In genomic region chr4:88533937-88534750, GRCh38 we compare ENCODE assay signal across 11 cellular contexts. TPM values are rescaled to one million over a fixed set of nuclear protein-coding genes. Genes with fewer than 3 reads are reported as not detected.
DNase-seq lines count a peak whose midpoint lies in the region; ATAC-seq and TF ChIP-seq lines count a peak whose summit lies in the region.
"Had no signal": no experiment of that assay in that cellular context is flagged by ENCODE, and none has a peak within 500 bp of the region (broad histone marks: within the 10 kb centered on the region; RNA-seq: fewer than 3 reads in every experiment).

No MANE protein-coding gene starts in this region.

- peak overlapping the region; percentile 79 for H3K4me2 ChIP-seq in PC-3 (ENCODE audit: low read length)

- H3K9me3 ChIP-seq in PC-3 (ENCODE audit: low read length) = no peaks in the 10 kb centered on the region
- no peaks in the 10 kb centered on the region for H3K9me3 ChIP-seq in mesodermal cell (ENCODE audit: control insufficient read depth, low read length)
- H3K9me3 ChIP-seq: Caco-2 had no signal

- CTCF ChIA-PET in PC-3 (lab: Charles Lee) = interaction anchor here (1.0 kb wide), 1 partner anchor 125 kb away, joined by 5 read pairs; no protein-coding TSS in a partner anchor

- H4K20me1 ChIP-seq in PC-3 (ENCODE audit: low read length) = no peaks in the 10 kb centered on the region

- no peak overlapping the region for H3K4me3 Mint-ChIP-seq in naive thymus-derived CD8-positive, alpha-beta T cell

- peak; percentile 83 for ATAC-seq in PC-3
- no peak for ATAC-seq in naive thymus-derived CD8-positive, alpha-beta T cell

- TSS peak; percentile 78 for BruUV-seq in PC-3 (replicated peaks; lab: Mats Ljungman, UMichigan)

- no peaks in the 10 kb centered on the region for H3K27me3 ChIP-seq in PC-3 (ENCODE audit: low read length)

- peaks cover 0 to 1% (median under 1%) of the 10 kb centered on the region in 4 donors for H3K4me1 Mint-ChIP-seq in naive thymus-derived CD8-positive, alpha-beta T cell

- no peaks in the 10 kb centered on the region for H3K36me3 Mint-ChIP-seq in naive thymus-derived CD8-positive, alpha-beta T cell

- H3K36me3 ChIP-seq in PC-3 (ENCODE audit: low read depth, low read length) = no peaks in the 10 kb centered on the region
- H3K36me3 ChIP-seq in mesodermal cell (ENCODE audit: control insufficient read depth, insufficient read depth, low read length) = no peaks in the 10 kb centered on the region

- peak overlapping the region; percentile 83 for H3K9ac ChIP-seq in PC-3 (ENCODE audit: low read length)

- H3K4me3 ChIP-seq in PC-3 (ENCODE audit: low read length) = peak overlapping the region; percentile 48; the same call in 1 of the 2 replicates
- no peak overlapping the region for H3K4me3 ChIP-seq in mesodermal cell (ENCODE audit: extremely low read depth, insufficient read depth, low read length, poor library complexity, severe bottlenecking)
- H3K4me3 ChIP-seq: skin epidermis had no signal

- H3K27ac ChIP-seq in PC-3 (ENCODE audit: low read length) = peak overlapping the region; percentile 99
- peak overlapping the region; percentile 23 for H3K27ac ChIP-seq in mesodermal cell (ENCODE audit: low read depth, low read length, severe bottlenecking)

- TF ChIP-seq CTCF in PC-3 (conservative IDR thresholded peaks at IDR 0.05; ENCODE audit: low read depth, low read length) = no peak

- H3F3A ChIP-seq in PC-3 (ENCODE audit: low read length, unreplicated experiment) = peaks cover 9% of the 10 kb centered on the region

- no peaks in the 10 kb centered on the region for H3K79me2 ChIP-seq in PC-3 (ENCODE audit: low read length)

- H3K9me3 Mint-ChIP-seq in naive thymus-derived CD8-positive, alpha-beta T cell = no peaks in the 10 kb centered on the region

- no peaks in the 10 kb centered on the region for H3K27me3 Mint-ChIP-seq in naive thymus-derived CD8-positive, alpha-beta T cell

- POLR2A ChIA-PET in PC-3 (lab: Charles Lee; ENCODE audit: unreplicated experiment) = no interaction called here
- POLR2A ChIA-PET in naive thymus-derived CD8-positive, alpha-beta T cell (lab: Charles Lee) = no interaction called here

- peak; percentile 91 for DNase-seq in EH (ENCODE audit: low read depth)
- peak; percentile 92 for DNase-seq in PC-3
- peak; percentile 64 for DNase-seq in dedifferentiated amniotic fluid mesenchymal stem cell (ENCODE audit: extremely low spot score)
- DNase-seq in NCI-H1436 treated with DMSO at 0.1 percent for 48 hours (lab: John Stamatoyannopoulos, UW) = no peak
- DNase-seq in C1 segment of cervical spinal cord (lab: John Stamatoyannopoulos, UW) = no peak
- DNase-seq in naive thymus-derived CD8-positive, alpha-beta T cell = no peak
- DNase-seq in OCI-M1 (lab: John Stamatoyannopoulos, UW) = no peak
- DNase-seq: Caco-2, NCI-H748 treated with DMSO at 0.1 percent for 48 hours had no signal

- WGBS in mesodermal cell (ENCODE audit: insufficient coverage in 2 of 2), 2 experiments = 18 to 25% methylated on average over 2 of the region's 4 CpGs

- no peaks in the 10 kb centered on the region for H3K9me2 ChIP-seq in PC-3 (replicated peaks; ENCODE audit: low read length)

- H3K27ac Mint-ChIP-seq in naive thymus-derived CD8-positive, alpha-beta T cell = no peak overlapping the region

- peak overlapping the region; percentile 16; the same call in 1 of the 2 replicates for H2AFZ ChIP-seq in PC-3 (ENCODE audit: low read length)

- intact Hi-C loops in PC-3 (cut with micrococcal nuclease) = loop anchor here (1.0 to 5.0 kb wide), 2 partner anchors 89 to 488 kb away; no protein-coding TSS in a partner anchor

- H3K4me1 ChIP-seq in PC-3 (ENCODE audit: insufficient read depth, low read length) = peaks cover 28% of the 10 kb centered on the region
- peaks cover 13% of the 10 kb centered on the region for H3K4me1 ChIP-seq in mesodermal cell (ENCODE audit: control insufficient read depth, insufficient read depth, low read length, poor library complexity, severe bottlenecking)
- H3K4me1 ChIP-seq: Caco-2 had no signal

RNA-seq across cellular contexts. Expression of gene PYURF, which starts 10.6 kb away (rescaled TPM):
- 143 and 159 TPM in 2 replicates for total RNA-seq in PC-3 (2014; rRNA removed)
- 69.7 TPM for polyA plus RNA-seq in mesodermal cell (2013, experiment 1 of 2)
- polyA plus RNA-seq in mesodermal cell (2013, experiment 2 of 2) = 77.7 TPM
- 10 to 100 TPM; 50.6 to 53.4 TPM for total RNA-seq in naive thymus-derived CD8-positive, alpha-beta T cell
- polyA plus RNA-seq in naive thymus-derived CD8-positive, alpha-beta T cell = 100 to 1,000 TPM; 255 to 322 (median 268) TPM

RNA-seq across cellular contexts. Expression of gene HERC3, which starts 58.1 kb away (rescaled TPM):
- 5.2 and 5.4 TPM in 2 replicates for total RNA-seq in PC-3 (2014; rRNA removed)
- 4.9 TPM for polyA plus RNA-seq in mesodermal cell (2013, experiment 1 of 2)
- polyA plus RNA-seq in mesodermal cell (2013, experiment 2 of 2) = 5.1 TPM
- 100 to 1,000 TPM in 1 of 2 experiments, 10 to 100 TPM in 1; 91.8 to 111 TPM for total RNA-seq in naive thymus-derived CD8-positive, alpha-beta T cell
- polyA plus RNA-seq in naive thymus-derived CD8-positive, alpha-beta T cell = 10 to 100 TPM; 29.7 to 37.1 (median 33.6) TPM

Comparison
In these comparisons a context has a peak if more than half of its experiments do, and no peak if none do; other contexts are left out.
1. DNase-seq: peak in EH (single experiment), PC-3 (single experiment) and dedifferentiated amniotic fluid mesenchymal stem cell (single experiment); none in NCI-H1436 treated with DMSO at 0.1 percent for 48 hours (single experiment), C1 segment of cervical spinal cord (0 of 14), naive thymus-derived CD8-positive, alpha-beta T cell (0 of 10) and OCI-M1 (single experiment).
2. RNA of gene HERC3, which starts 58.1 kb away (total RNA-seq): 91.8 to 111 TPM in naive thymus-derived CD8-positive, alpha-beta T cell; 5.2 to 5.4 TPM in PC-3; every median in the first group is over 10 times any median in the second.